Comparison of ENCODE assay signal across 9 cellular contexts in genomic region chr1:161073474-161074121, GRCh38. TPM values are rescaled to one million over a fixed set of nuclear protein-coding genes. Genes with fewer than 3 reads are reported as not detected.
DNase-seq lines count a peak whose midpoint lies in the region; ATAC-seq, FAIRE-seq and TF ChIP-seq lines count a peak whose summit lies in the region.
"Had no signal": no experiment of that assay in that cellular context is flagged by ENCODE, and none has a peak within 500 bp of the region (broad histone marks: within the 10 kb centered on the region; RNA-seq: fewer than 3 reads in every experiment).

No MANE protein-coding gene starts in this region.

- DNase-seq in DND-41 (no peak), RPMI8226 (peak; percentile 42), keratinocyte (ENCODE audit: low read depth, low spot score) (peak; percentile 96), cerebellar nuclear complex (lab: John Stamatoyannopoulos, UW) (no peak), DMS 273 treated with DMSO at 0.1 percent for 48 hours (lab: John Stamatoyannopoulos, UW) (no peak), 8988T (no peak)
- DNase-seq: NCI-H2029; stimulated activated naive CD8-positive, alpha-beta T cell treated with anti-CD3 and anti-CD28 coated beads, Interleukin-15, Interleukin-2, amounts not matched to agents 100 U/mL and 50 U/mL, for 24 hours had no signal

- H3K36me3 ChIP-seq in DND-41 (ENCODE audit: insufficient read depth, low read length) (no peaks in the 10 kb centered on the region; the same call in 1 of the 2 replicates), keratinocyte (ENCODE audit: control insufficient read depth in 2 of 2, extremely low read depth in 1 of 2, insufficient read depth in 2 of 2, low read length in 2 of 2) (no peaks in the 10 kb centered on the region)
- H3K36me3 ChIP-seq: cardiac muscle cell had no signal

- H2AFZ ChIP-seq in DND-41 (ENCODE audit: low read depth, low read length): no peak overlapping the region
- H2AFZ ChIP-seq in keratinocyte (ENCODE audit: control insufficient read depth, low read length): no peak overlapping the region

- H3K79me2 ChIP-seq in DND-41 (ENCODE audit: insufficient read depth, low read length): peaks cover 11% of the 10 kb centered on the region
- H3K79me2 ChIP-seq in keratinocyte (ENCODE audit: control insufficient read depth, insufficient read depth, low read length): no peaks in the 10 kb centered on the region

- no peaks in the 10 kb centered on the region for H3K27me3 ChIP-seq in DND-41 (ENCODE audit: insufficient read depth, low read length, poor library complexity)
- no peaks in the 10 kb centered on the region for H3K27me3 ChIP-seq in keratinocyte (ENCODE audit: control insufficient read depth, extremely low read depth, insufficient read depth, low read length)
- H3K27me3 ChIP-seq: cardiac muscle cell had no signal

- TF ChIP-seq CTCF in DND-41 (IDR thresholded peaks at IDR 0.05; ENCODE audit: borderline replicate concordance, extremely low read depth, low read length, poor library complexity, severe bottlenecking) (peak; percentile 6), keratinocyte (optimal IDR thresholded peaks at IDR 0.05 in 1 of 3, IDR thresholded peaks at IDR 0.05 in 1 of 3, conservative IDR thresholded peaks at IDR 0.05 in 1 of 3; ENCODE audit: extremely low read depth in 1 of 3, insufficient read depth in 2 of 3, low read length in 3 of 3) (peak; percentile 43 to 73 (median 46))

- dilution Hi-C loops in keratinocyte (cut with MboI; ENCODE audit: extremely low pct_ligation_motif_present, low sequenced_read_pairs): no loop called here

- H3K4me2 ChIP-seq in DND-41 (ENCODE audit: insufficient read depth, low read length) (no peak overlapping the region), keratinocyte (ENCODE audit: control insufficient read depth, extremely low read depth, insufficient read depth, low read depth, low read length) (peak overlapping the region; percentile 71)

- FAIRE-seq in keratinocyte (lab: Jason Lieb, UNC): peak; percentile 63

- ATAC-seq in DND-41 (ENCODE audit: insufficient read depth, low read depth): no peak
- ATAC-seq: stimulated activated naive CD8-positive, alpha-beta T cell treated with anti-CD3 and anti-CD28 coated beads, Interleukin-15, Interleukin-2, amounts not matched to agents 100 U/mL and 50 U/mL, for 24 hours had no signal

- H3K9me3 ChIP-seq in DND-41 (ENCODE audit: insufficient read depth, low read length, severe bottlenecking): no peaks in the 10 kb centered on the region
- no peaks in the 10 kb centered on the region for H3K9me3 ChIP-seq in keratinocyte (ENCODE audit: control insufficient read depth, low read depth, low read length)

- H3K9ac ChIP-seq in DND-41 (ENCODE audit: low read depth, low read length): no peak overlapping the region
- peak overlapping the region; percentile 72 for H3K9ac ChIP-seq in keratinocyte (ENCODE audit: control insufficient read depth, extremely low read depth, insufficient read depth, low read length)

- H4K20me1 ChIP-seq in DND-41 (ENCODE audit: insufficient read depth, low read length): no peaks in the 10 kb centered on the region
- H4K20me1 ChIP-seq in keratinocyte (ENCODE audit: control insufficient read depth, extremely low read depth, insufficient read depth, low read length): no peaks in the 10 kb centered on the region

- H3K27ac ChIP-seq in DND-41 (ENCODE audit: low read length): no peak overlapping the region
- H3K27ac ChIP-seq in keratinocyte (ENCODE audit: control insufficient read depth, insufficient read depth, low read length): peak overlapping the region; percentile 95
- H3K27ac ChIP-seq: cardiac muscle cell had no signal

- H3K4me3 ChIP-seq in DND-41 (ENCODE audit: low read depth in 1 of 2, low read length in 2 of 2): no peak overlapping the region
- H3K4me3 ChIP-seq in keratinocyte (ENCODE audit: control insufficient read depth in 2 of 3, extremely low read depth in 1 of 3, insufficient read depth in 2 of 3, low read depth in 1 of 3, low read length in 3 of 3): no peak overlapping the region
- H3K4me3 ChIP-seq: cardiac muscle cell had no signal

- peaks cover 2% of the 10 kb centered on the region for H3K9me1 ChIP-seq in keratinocyte (ENCODE audit: control insufficient read depth, extremely low read depth, insufficient read depth, low read length)

- H3K4me1 ChIP-seq in DND-41 (ENCODE audit: insufficient read depth, low read length): peaks cover 16% of the 10 kb centered on the region
- peaks cover 32% of the 10 kb centered on the region for H3K4me1 ChIP-seq in keratinocyte (ENCODE audit: control insufficient read depth, extremely low read depth, insufficient read depth, low read length)

RNA-seq across cellular contexts. Expression of gene ARHGAP30, which starts 3.9 kb away (rescaled TPM):
- polyA plus RNA-seq in keratinocyte: 0.05 to 0.45 TPM (median 0.16 TPM) in 3 replicates
- 6.6 TPM for polyA plus RNA-seq in keratinocyte (2011; ENCODE audit: low read depth)
- 0.05 and 0.06 TPM in 2 replicates for polyA plus RNA-seq in keratinocyte (2011; cell fraction: cytosol; rRNA removed)
- 0.99 and 1.1 TPM in 2 replicates for polyA plus RNA-seq in keratinocyte (2011; cell fraction: nucleus; rRNA removed)
- polyA plus RNA-seq in keratinocyte (2012; ENCODE audit: low replicate concordance): 0.29 and 11.6 TPM in 2 replicates
- polyA minus RNA-seq in keratinocyte: 0.26 to 0.42 TPM in 2 of 3 replicates, not detected in the other
- polyA minus RNA-seq in keratinocyte (2011; cell fraction: cytosol; rRNA and poly(A)+ RNA removed): not detected
- 0.63 and 0.93 TPM in 2 replicates for polyA minus RNA-seq in keratinocyte (2011; cell fraction: nucleus; rRNA and poly(A)+ RNA removed)

RNA-seq across cellular contexts. Expression of gene NECTIN4, which starts 15.8 kb away (rescaled TPM):
- polyA plus RNA-seq in keratinocyte: 6.0 to 19.0 TPM (median 8.6 TPM) in 3 replicates
- polyA plus RNA-seq in keratinocyte (2011; ENCODE audit: low read depth): 60.1 TPM
- 2.6 and 4.3 TPM in 2 replicates for polyA plus RNA-seq in keratinocyte (2011; cell fraction: cytosol; rRNA removed)
- 20.7 and 42.1 TPM in 2 replicates for polyA plus RNA-seq in keratinocyte (2011; cell fraction: nucleus; rRNA removed)
- polyA plus RNA-seq in keratinocyte (2012; ENCODE audit: low replicate concordance): 2.9 and 144 TPM in 2 replicates
- polyA minus RNA-seq in keratinocyte: 7.1 to 52.8 TPM (median 19.4 TPM) in 3 replicates
- 6.5 TPM for polyA minus RNA-seq in keratinocyte (2011; cell fraction: cytosol; rRNA and poly(A)+ RNA removed)
- polyA minus RNA-seq in keratinocyte (2011; cell fraction: nucleus; rRNA and poly(A)+ RNA removed): 19.1 and 21.9 TPM in 2 replicates
- polyA plus RNA-seq: cardiac muscle cell had no signal

RNA-seq across cellular contexts. Expression of gene KLHDC9, which starts 24.6 kb away (rescaled TPM):
- 0.32 to 0.73 TPM (median 0.54 TPM) in 3 replicates for polyA plus RNA-seq in keratinocyte
- not detected for polyA plus RNA-seq in keratinocyte (2011; ENCODE audit: low read depth)
- 0.15 and 0.36 TPM in 2 replicates for polyA plus RNA-seq in keratinocyte (2011; cell fraction: cytosol; rRNA removed)
- 0.38 and 1.3 TPM in 2 replicates for polyA plus RNA-seq in keratinocyte (2011; cell fraction: nucleus; rRNA removed)
- polyA plus RNA-seq in keratinocyte (2012; ENCODE audit: low replicate concordance): 0.17 and 0.40 TPM in 2 replicates
- polyA minus RNA-seq in keratinocyte: 1.4 TPM in 1 of 3 replicates, not detected in the others
- polyA minus RNA-seq in keratinocyte (2011; cell fraction: cytosol; rRNA and poly(A)+ RNA removed): not detected
- polyA minus RNA-seq in keratinocyte (2011; cell fraction: nucleus; rRNA and poly(A)+ RNA removed): not detected in 2 replicates

RNA-seq across cellular contexts. Expression of gene USF1, which starts 27.8 kb away (rescaled TPM):
- polyA plus RNA-seq in keratinocyte: 25.1 to 40.7 TPM (median 31.6 TPM) in 3 replicates
- 29.0 TPM for polyA plus RNA-seq in keratinocyte (2011; ENCODE audit: low read depth)
- 14.4 and 15.5 TPM in 2 replicates for polyA plus RNA-seq in keratinocyte (2011; cell fraction: cytosol; rRNA removed)
- polyA plus RNA-seq in keratinocyte (2011; cell fraction: nucleus; rRNA removed): 72.9 and 81.7 TPM in 2 replicates
- 26.9 and 37.1 TPM in 2 replicates for polyA plus RNA-seq in keratinocyte (2012; ENCODE audit: low replicate concordance)
- 75.2 to 96.5 TPM (median 79.5 TPM) in 3 replicates for polyA minus RNA-seq in keratinocyte
- 43.4 TPM for polyA minus RNA-seq in keratinocyte (2011; cell fraction: cytosol; rRNA and poly(A)+ RNA removed)
- polyA minus RNA-seq in keratinocyte (2011; cell fraction: nucleus; rRNA and poly(A)+ RNA removed): 18.9 and 30.1 TPM in 2 replicates

RNA-seq across cellular contexts. Expression of gene TSTD1, which starts 34.8 kb away (rescaled TPM):
- 106 to 128 TPM (median 113 TPM) in 3 replicates for polyA plus RNA-seq in keratinocyte
- 95.0 TPM for polyA plus RNA-seq in keratinocyte (2011; ENCODE audit: low read depth)
- 77.2 and 119 TPM in 2 replicates for polyA plus RNA-seq in keratinocyte (2011; cell fraction: cytosol; rRNA removed)
- 56.0 and 60.6 TPM in 2 replicates for polyA plus RNA-seq in keratinocyte (2011; cell fraction: nucleus; rRNA removed)
- 81.0 and 132 TPM in 2 replicates for polyA plus RNA-seq in keratinocyte (2012; ENCODE audit: low replicate concordance)
- polyA minus RNA-seq in keratinocyte: 17.7 to 24.2 TPM (median 19.1 TPM) in 3 replicates
- 33.0 TPM for polyA minus RNA-seq in keratinocyte (2011; cell fraction: cytosol; rRNA and poly(A)+ RNA removed)
- polyA minus RNA-seq in keratinocyte (2011; cell fraction: nucleus; rRNA and poly(A)+ RNA removed): 8.2 and 9.7 TPM in 2 replicates

Comparison
In these comparisons a context has a peak if more than half of its experiments do, and no peak if none do; other contexts are left out.
1. DNase-seq: peak in RPMI8226 (single experiment) and keratinocyte (single experiment); none in DND-41 (single experiment), cerebellar nuclear complex (0 of 2), DMS 273 treated with DMSO at 0.1 percent for 48 hours (single experiment) and 8988T (single experiment).